Comparison of ENCODE assay signal across 1 cellular context in genomic region chr3:56556908-56557814, GRCh38.
TF ChIP-seq lines count a peak whose summit lies in the region.

Gene CCDC66 (plus strand): TSS chr3:56557175. CDS start chr3:56557243, 68 bp downstream.

TF ChIP-seq in H1, 55 proteins besides CTCF, POLR2A, EP300 and RAD21 (continued from another document):
- TF ChIP-seq MAX (IDR thresholded peaks at IDR 0.05) (peak; percentile 87), CHD2 (IDR thresholded peaks at IDR 0.05; ENCODE audit: low read length) (peak; percentile 73), SIN3A (conservative IDR thresholded peaks at IDR 0.05 in 1 of 2, IDR thresholded peaks at IDR 0.05 in 1 of 2; ENCODE audit: low read depth in 1 of 2, low read length in 2 of 2) (peak; percentile 39 to 57; a peak in 1 of 4 replicates), SIX5 (IDR thresholded peaks at IDR 0.05; ENCODE audit: low read depth, low read length) (no peak), TCF12 (IDR thresholded peaks at IDR 0.05; ENCODE audit: low read depth, low read length) (no peak), NANOG (IDR thresholded peaks at IDR 0.05; ENCODE audit: insufficient read depth, low read depth, low read length, poor library complexity, severe bottlenecking) (peak; percentile 46), ASH2L (IDR thresholded peaks at IDR 0.05; ENCODE audit: low read length) (peak; percentile 77), KDM4A (IDR thresholded peaks at IDR 0.05; ENCODE audit: low read depth, low read length, severe bottlenecking) (peak; percentile 77), PHF8 (conservative IDR thresholded peaks at IDR 0.05; ENCODE audit: low read depth, low read length) (peak; percentile 84), RNF2 (IDR thresholded peaks at IDR 0.05; ENCODE audit: borderline replicate concordance, low read depth, low read length, missing control alignments, poor library complexity, severe bottlenecking) (no peak), POLR2AphosphoS5 (IDR thresholded peaks at IDR 0.05; ENCODE audit: low read depth, low read length) (peak; percentile 94), TAF1 (IDR thresholded peaks at IDR 0.05; ENCODE audit: low read depth, low read length) (peak; percentile 80), HDAC2 (IDR thresholded peaks at IDR 0.05; ENCODE audit: borderline replicate concordance in 1 of 2, low read depth in 2 of 2, low read length in 2 of 2) (no peak), SP1 (IDR thresholded peaks at IDR 0.05; ENCODE audit: low read depth, low read length) (peak; percentile 92), CREB1 (IDR thresholded peaks at IDR 0.05) (peak; percentile 67), TAF7 (optimal IDR thresholded peaks at IDR 0.05; ENCODE audit: borderline replicate concordance, low read depth, low read length) (peak; percentile 37)
